6 cellular contexts compared by ENCODE assay signal in genomic region chr2:98102315-98102714, GRCh38. TPM values are rescaled to one million over a fixed set of nuclear protein-coding genes. Genes with fewer than 3 reads are reported as not detected.
"Had no signal": no experiment of that assay in that cellular context is flagged by ENCODE, and none has a peak within 500 bp of the region (broad histone marks: within the 10 kb centered on the region; RNA-seq: fewer than 3 reads in every experiment).

No MANE protein-coding gene starts in this region.

RNA-seq across cellular contexts. Expression of gene VWA3B, which starts 15.3 kb away (rescaled TPM):
- total RNA-seq: GM23248, GM23338, H1, H4, H9, HFFc6 had no signal
- polyA plus RNA-seq: GM23248, GM23338, H1 had no signal
